25 cellular contexts compared by ENCODE assay signal in the genomic region with DNA sequence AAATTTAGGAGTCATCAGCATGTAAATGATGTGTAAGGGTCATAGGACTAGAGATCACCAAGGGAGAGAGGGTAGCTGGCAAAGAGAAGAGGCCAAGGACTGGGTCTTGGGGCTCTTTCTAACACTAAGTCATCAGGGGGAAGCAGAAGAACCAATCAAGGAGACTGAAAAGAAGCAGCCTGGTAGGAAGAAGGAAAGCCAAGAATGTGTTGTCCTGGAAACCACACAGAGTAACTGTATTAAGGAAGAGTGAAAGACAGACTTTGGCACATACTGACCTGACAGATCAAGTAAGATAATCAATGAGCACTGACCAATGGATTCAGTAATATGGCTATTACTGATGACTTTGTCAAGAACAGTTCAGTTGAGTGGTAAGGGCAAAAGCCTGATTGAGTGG. TPM values are rescaled to one million over a fixed set of nuclear protein-coding genes. Genes with fewer than 3 reads are reported as not detected.
"Had no signal": no experiment of that assay in that cellular context is flagged by ENCODE, and none has a peak within 500 bp of the region (broad histone marks: within the 10 kb centered on the region; RNA-seq: fewer than 3 reads in every experiment).

No MANE protein-coding gene starts in this region.

- DNase-seq: activated CD4-positive, alpha-beta memory T cell treated with anti-CD3 and anti-CD28 coated beads for 36 hours; activated naive CD8-positive, alpha-beta T cell treated with anti-CD3 and anti-CD28 coated beads, Interleukin-2, amount 10 ng/mL, durations not matched to agents 7 days and 5 days; activated T-cell treated with anti-CD3 and anti-CD28 coated beads, Interleukin-2, amount 50 U/mL, for 48 hours; effector CD8-positive, alpha-beta T cell; hippocampal formation; left ventricle myocardium inferior; midbrain; occipital lobe; retina; sigmoid colon; stomach; T1000 had no signal

- H3K36me3 ChIP-seq: cardiac muscle cell, left ventricle myocardium inferior, sigmoid colon, stomach had no signal

- H3K9me3 Mint-ChIP-seq: activated CD4-positive, alpha-beta memory T cell treated with anti-CD3 and anti-CD28 coated beads for 36 hours; activated naive CD4-positive, alpha-beta T cell treated with anti-CD3 and anti-CD28 coated beads for 36 hours; activated naive CD8-positive, alpha-beta T cell treated with anti-CD3 and anti-CD28 coated beads, Interleukin-2, amount 10 ng/mL, durations not matched to agents 7 days and 5 days; dendritic cell treated with granulocyte-macrophage colony-stimulating factor and Interleukin-4, amounts not matched to agents 40 ng/mL and 50 ng/mL, for 4 days; natural killer cell treated with Interleukin-12 subunit alpha and Interleukin-12 subunit beta and Interleukin-15 and Interleukin-18, amount 100 ng/mL, for 72 hours had no signal

- H3K4me1 Mint-ChIP-seq: activated naive CD8-positive, alpha-beta T cell treated with anti-CD3 and anti-CD28 coated beads, Interleukin-2, amount 10 ng/mL, durations not matched to agents 7 days and 5 days; stimulated activated memory B cell treated with anti-CD40 and anti-IgM and Interleukin-4, amounts not matched to agents 10 μg/mL and 1 μg/mL and 100 μg/mL, for 72 hours had no signal

- H3K4me2 ChIP-seq: smooth muscle cell had no signal

- H3K27me3 ChIP-seq: cardiac muscle cell, sigmoid colon, stomach had no signal

- H3K4me3 ChIP-seq: cardiac muscle cell, left ventricle myocardium inferior, sigmoid colon, smooth muscle cell, stomach had no signal

- H3K9me3 ChIP-seq: left ventricle myocardium inferior, sigmoid colon, stomach had no signal

- H3K36me3 Mint-ChIP-seq: activated CD4-positive, alpha-beta memory T cell treated with anti-CD3 and anti-CD28 coated beads for 36 hours; activated naive CD8-positive, alpha-beta T cell treated with anti-CD3 and anti-CD28 coated beads, Interleukin-2, amount 10 ng/mL, durations not matched to agents 7 days and 5 days; stimulated activated memory B cell treated with anti-CD40 and anti-IgM and Interleukin-4, amounts not matched to agents 10 μg/mL and 1 μg/mL and 100 μg/mL, for 72 hours had no signal

- H3K27ac Mint-ChIP-seq: activated CD4-positive, alpha-beta memory T cell treated with anti-CD3 and anti-CD28 coated beads for 36 hours; activated naive CD4-positive, alpha-beta T cell treated with anti-CD3 and anti-CD28 coated beads for 36 hours; activated naive CD8-positive, alpha-beta T cell treated with anti-CD3 and anti-CD28 coated beads, Interleukin-2, amount 10 ng/mL, durations not matched to agents 7 days and 5 days; dendritic cell treated with granulocyte-macrophage colony-stimulating factor and Interleukin-4, amounts not matched to agents 40 ng/mL and 50 ng/mL, for 4 days; progenitor cell of endocrine pancreas; stimulated activated memory B cell treated with anti-CD40 and anti-IgM and Interleukin-4, amounts not matched to agents 10 μg/mL and 1 μg/mL and 100 μg/mL, for 72 hours; type B pancreatic cell had no signal

- H3K27ac ChIP-seq: cardiac muscle cell, sigmoid colon had no signal

- H3K4me3 Mint-ChIP-seq: activated CD4-positive, alpha-beta memory T cell treated with anti-CD3 and anti-CD28 coated beads for 36 hours; activated naive CD4-positive, alpha-beta T cell treated with anti-CD3 and anti-CD28 coated beads for 36 hours; activated naive CD8-positive, alpha-beta T cell treated with anti-CD3 and anti-CD28 coated beads, Interleukin-2, amount 10 ng/mL, durations not matched to agents 7 days and 5 days; dendritic cell treated with granulocyte-macrophage colony-stimulating factor and Interleukin-4, amounts not matched to agents 40 ng/mL and 50 ng/mL, for 4 days; natural killer cell treated with Interleukin-12 subunit alpha and Interleukin-12 subunit beta and Interleukin-15 and Interleukin-18, amount 100 ng/mL, for 72 hours; stimulated activated memory B cell treated with anti-CD40 and anti-IgM and Interleukin-4, amounts not matched to agents 10 μg/mL and 1 μg/mL and 100 μg/mL, for 72 hours; type B pancreatic cell had no signal

RNA-seq across cellular contexts. Expression of gene LAMA4, which starts 42.3 kb away (rescaled TPM):
- total RNA-seq: activated CD4-positive, alpha-beta memory T cell treated with anti-CD3 and anti-CD28 coated beads for 36 hours; activated naive CD4-positive, alpha-beta T cell treated with anti-CD3 and anti-CD28 coated beads for 36 hours; activated naive CD8-positive, alpha-beta T cell treated with anti-CD3 and anti-CD28 coated beads, Interleukin-2, amount 10 ng/mL, durations not matched to agents 7 days and 5 days; natural killer cell treated with Interleukin-12 subunit alpha and Interleukin-12 subunit beta and Interleukin-15 and Interleukin-18, amount 100 ng/mL, for 72 hours; T-helper 1 cell treated with Interleukin-12 subunit alpha and Interleukin-12 subunit beta and Interleukin-4 antibody, amounts not matched to agents 30 ng/mL and 1 ng/mL, for 36 hours had no signal

RNA-seq across cellular contexts. Expression of gene RFPL4B, which starts 50.4 kb away (rescaled TPM):
- total RNA-seq: activated CD4-positive, alpha-beta memory T cell treated with anti-CD3 and anti-CD28 coated beads for 36 hours; activated naive CD4-positive, alpha-beta T cell treated with anti-CD3 and anti-CD28 coated beads for 36 hours; activated naive CD8-positive, alpha-beta T cell treated with anti-CD3 and anti-CD28 coated beads, Interleukin-2, amount 10 ng/mL, durations not matched to agents 7 days and 5 days; cardiac muscle cell; cerebellum; frontal cortex; left ventricle myocardium inferior; mammary epithelial cell; natural killer cell treated with Interleukin-12 subunit alpha and Interleukin-12 subunit beta and Interleukin-15 and Interleukin-18, amount 100 ng/mL, for 72 hours; occipital lobe; progenitor cell of endocrine pancreas; sigmoid colon; smooth muscle cell; stomach; T-helper 1 cell treated with Interleukin-12 subunit alpha and Interleukin-12 subunit beta and Interleukin-4 antibody, amounts not matched to agents 30 ng/mL and 1 ng/mL, for 36 hours; temporal lobe had no signal
- polyA plus RNA-seq: cardiac muscle cell, mammary epithelial cell, sigmoid colon, smooth muscle cell, stomach had no signal
